In the genomic region with DNA sequence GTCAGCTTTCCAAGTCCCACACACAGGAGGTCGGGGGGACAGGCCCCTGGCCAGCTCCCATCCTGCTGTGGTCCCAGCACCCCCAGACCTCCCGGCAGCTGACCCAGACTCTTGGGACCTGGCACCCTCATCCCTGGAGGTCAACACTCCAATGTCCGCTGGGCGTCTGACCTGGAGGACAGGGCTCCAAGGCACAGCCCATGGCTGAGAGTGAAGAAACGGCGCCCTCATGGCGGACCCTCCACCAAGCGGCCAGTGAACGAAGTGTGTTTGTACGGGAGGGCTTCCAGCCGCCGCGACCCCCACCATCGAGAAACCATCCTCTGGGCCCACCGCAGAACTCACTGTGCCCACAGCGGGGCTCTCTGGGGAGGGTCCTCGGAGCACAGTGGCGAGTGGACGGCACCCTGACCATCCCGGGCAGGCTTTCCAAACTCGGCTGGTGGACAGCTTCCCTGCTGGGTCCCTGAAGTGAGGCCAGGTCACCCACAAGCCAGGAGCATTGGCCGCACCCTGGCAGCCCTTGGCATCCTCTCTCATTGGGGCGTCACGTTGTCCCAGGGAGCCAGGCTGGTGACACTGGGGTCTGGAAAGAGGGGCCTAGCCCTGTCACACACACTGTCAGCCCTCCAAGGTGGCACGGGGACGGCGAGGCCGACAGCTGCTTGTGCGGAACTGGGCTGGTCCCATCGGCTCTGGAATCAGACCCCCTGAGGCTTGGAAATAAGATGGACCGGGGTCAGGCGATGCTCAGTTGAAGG, we compare ENCODE assay signal across 9 cellular contexts. TPM values are rescaled to one million over a fixed set of nuclear protein-coding genes. Genes with fewer than 3 reads are reported as not detected.
DNase-seq lines count a peak whose midpoint lies in the region; ATAC-seq and TF ChIP-seq lines count a peak whose summit lies in the region.
"Had no signal": no experiment of that assay in that cellular context is flagged by ENCODE, and none has a peak within 500 bp of the region (broad histone marks: within the 10 kb centered on the region; RNA-seq: fewer than 3 reads in every experiment).

No MANE protein-coding gene starts in this region.

- peaks cover 4% of the 10 kb centered on the region; the same call in 1 of the 2 replicates for H3K9me3 Mint-ChIP-seq in WTC11

- CTCF ChIA-PET in WTC11 (lab: Charles Lee), result interaction anchor here (0.6 to 1.1 kb wide), 3 partner anchors 60 to 408 kb away, joined by 3 to 4 read pairs (median 3); no protein-coding TSS in a partner anchor

- TF ChIP-seq CTCF in WTC11 (IDR thresholded peaks at IDR 0.05), result no peak
- TF ChIP-seq CTCF in gastroesophageal sphincter (IDR thresholded peaks at IDR 0.05), result no peak
- TF ChIP-seq CTCF in omental fat pad (IDR thresholded peaks at IDR 0.05), result no peak
- TF ChIP-seq CTCF in transverse colon (IDR thresholded peaks at IDR 0.05), result no peak

- H3K4me3 ChIP-seq in gastroesophageal sphincter, result no peak overlapping the region
- no peak overlapping the region for H3K4me3 ChIP-seq in transverse colon

- H3K27me3 Mint-ChIP-seq in WTC11 (ENCODE audit: low read depth), result no peaks in the 10 kb centered on the region

- intact Hi-C loops in transverse colon (cut with DNase I; ENCODE audit: low total_unique reads), result no loop called here

- H3K4me1 Mint-ChIP-seq in WTC11, result peaks cover 9% of the 10 kb centered on the region

- H3K27ac ChIP-seq in gastroesophageal sphincter (peak overlapping the region; percentile 50 to 98 (median 85)), transverse colon (peak overlapping the region; percentile 79 to 94 (median 82))

- TF ChIP-seq POLR2A in gastroesophageal sphincter (IDR thresholded peaks at IDR 0.05) (no peak), transverse colon (IDR thresholded peaks at IDR 0.05) (no peak)

- in situ Hi-C loops in transverse colon (cut with MboI; ENCODE audit: low pct_ligation_motif_present in 1 of 4, low pct_unique_long_range_greater_than_20kb in 1 of 4, low sequenced_read_pairs in 3 of 4), result no loop called here

- TF ChIP-seq EP300 in gastroesophageal sphincter (IDR thresholded peaks at IDR 0.05) (no peak), transverse colon (IDR thresholded peaks at IDR 0.05; ENCODE audit: low read depth) (no peak)

- DNase-seq in WTC11 (ENCODE audit: low spot score) (no peak), omental fat pad (ENCODE audit: low spot score) (peak; percentile 21), transverse colon (no peak), GM19240 (ENCODE audit: insufficient read length, low spot score) (no peak)
- DNase-seq in activated CD4-positive, alpha-beta T cell treated with anti-CD3 and anti-CD28 coated beads for 48 hours, result no peak
- DNase-seq: erythroblast had no signal

- no peaks in the 10 kb centered on the region for H3K9me3 ChIP-seq in gastroesophageal sphincter
- H3K9me3 ChIP-seq in transverse colon, result no peaks in the 10 kb centered on the region

- WGBS in gastroesophageal sphincter (ENCODE audit: low coverage in 1 of 2), 2 donors, result no CpG with 5 or more reads among the region's 32 CpGs
- 89% methylated on average over 30 of the region's 32 CpGs; no CpG with 5 or more reads in 1 of the 2 donors for WGBS in transverse colon (ENCODE audit: low coverage in 1 of 2), 2 donors

- ATAC-seq in WTC11 (no peak), gastroesophageal sphincter (no peak), omental fat pad (ENCODE audit: low FRiP score) (peak; percentile 5), HG02759 (IDR thresholded peaks at IDR 0.05; ENCODE audit: unreplicated experiment) (no peak), HG03571 (IDR thresholded peaks at IDR 0.05; ENCODE audit: unreplicated experiment) (no peak)

- H3K27me3 ChIP-seq in gastroesophageal sphincter (no peaks in the 10 kb centered on the region), transverse colon (no peaks in the 10 kb centered on the region)

- peaks cover 0 to 46% (median 22%) of the 10 kb centered on the region in 3 donors for H3K4me1 ChIP-seq in gastroesophageal sphincter
- peaks cover 0 to 19% (median 6%) of the 10 kb centered on the region in 4 donors for H3K4me1 ChIP-seq in transverse colon

- H3K27ac Mint-ChIP-seq in WTC11, result peak overlapping the region; percentile 80

- POLR2A ChIA-PET in WTC11 (lab: Charles Lee), result no interaction called here

- H3K4me3 Mint-ChIP-seq in WTC11, result no peak overlapping the region

- H3K36me3 Mint-ChIP-seq in WTC11, result no peaks in the 10 kb centered on the region

- H3K36me3 ChIP-seq in gastroesophageal sphincter (no peaks in the 10 kb centered on the region), transverse colon (no peaks in the 10 kb centered on the region)

TF ChIP-seq in WTC11, 78 proteins besides CTCF, POLR2A, EP300 and RAD21:
- TF ChIP-seq, protein P1, sequence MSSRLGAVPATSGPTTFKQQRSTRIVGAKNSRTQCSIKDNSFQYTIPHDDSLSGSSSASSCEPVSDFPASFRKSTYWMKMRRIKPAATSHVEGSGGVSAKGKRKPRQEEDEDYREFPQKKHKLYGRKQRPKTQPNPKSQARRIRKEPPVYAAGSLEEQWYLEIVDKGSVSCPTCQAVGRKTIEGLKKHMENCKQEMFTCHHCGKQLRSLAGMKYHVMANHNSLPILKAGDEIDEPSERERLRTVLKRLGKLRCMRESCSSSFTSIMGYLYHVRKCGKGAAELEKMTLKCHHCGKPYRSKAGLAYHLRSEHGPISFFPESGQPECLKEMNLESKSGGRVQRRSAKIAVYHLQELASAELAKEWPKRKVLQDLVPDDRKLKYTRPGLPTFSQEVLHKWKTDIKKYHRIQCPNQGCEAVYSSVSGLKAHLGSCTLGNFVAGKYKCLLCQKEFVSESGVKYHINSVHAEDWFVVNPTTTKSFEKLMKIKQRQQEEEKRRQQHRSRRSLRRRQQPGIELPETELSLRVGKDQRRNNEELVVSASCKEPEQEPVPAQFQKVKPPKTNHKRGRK (CRISPR knock-in tag; IDR thresholded peaks at IDR 0.05; ENCODE audit: borderline replicate concordance), result no peak
- TF ChIP-seq NFE2L1 (CRISPR knock-in tag; IDR thresholded peaks at IDR 0.05) (0 out of 2 replicates have a peak, but pooled peaks have one; percentile 1), JUN (CRISPR knock-in tag; IDR thresholded peaks at IDR 0.05) (no peak)

RNA-seq across cellular contexts. Expression of a gene that starts 47.8 kb away (rescaled TPM):
- total RNA-seq in WTC11 (2021) (111 to 138 TPM (median 138 TPM) in 3 replicates), gastroesophageal sphincter (1,000 to 10,000 TPM in 3 of 4 donors, 100 to 1,000 TPM in 1; 720 to 1,286 (median 1,215) TPM), omental fat pad (1,000 to 10,000 TPM in 1 of 4 donors, 100 to 1,000 TPM in 3; 480 to 1,153 (median 616) TPM), transverse colon (100 to 1,000 TPM; 172 to 550 (median 346) TPM)
